8 cellular contexts compared by ENCODE assay signal in genomic region chr11:1308745-1309497, GRCh38. TPM values are rescaled to one million over a fixed set of nuclear protein-coding genes. Genes with fewer than 3 reads are reported as not detected.
A peak's percentile ranks its signal among the peaks of the same experiment; 100 is the strongest.
DNase-seq lines count a peak whose midpoint lies in the region; ATAC-seq lines count a peak whose summit lies in the region.

No MANE protein-coding gene starts in this region.

- peaks cover 0 to 9% (median 0%) of the 10 kb centered on the region in 7 donors for H3K9me3 Mint-ChIP-seq in CD4-positive, CD25-positive, alpha-beta regulatory T cell
- no peaks in the 10 kb centered on the region for H3K9me3 Mint-ChIP-seq in immature natural killer cell

- no peaks in the 10 kb centered on the region for H3K9me3 ChIP-seq in CD4-positive, CD25-positive, alpha-beta regulatory T cell (ENCODE audit: control insufficient read depth in 2 of 2, low read length in 2 of 2)

- peak overlapping the region; percentile 51 for H3K4me3 ChIP-seq in CD4-positive, CD25-positive, alpha-beta regulatory T cell (ENCODE audit: low read depth, low read length)

- peaks cover 35% of the 10 kb centered on the region for H3K4me1 ChIP-seq in CD4-positive, CD25-positive, alpha-beta regulatory T cell (ENCODE audit: control insufficient read depth, insufficient read depth, low read length, poor library complexity, severe bottlenecking)

- H3K27me3 Mint-ChIP-seq in CD4-positive, CD25-positive, alpha-beta regulatory T cell: peaks cover 4% of the 10 kb centered on the region
- peaks cover 17 to 19% (median 18%) of the 10 kb centered on the region in 3 donors for H3K27me3 Mint-ChIP-seq in immature natural killer cell (ENCODE audit: low read depth in 3 of 3)

- peaks cover 3% of the 10 kb centered on the region for H3K36me3 ChIP-seq in CD4-positive, CD25-positive, alpha-beta regulatory T cell (ENCODE audit: control insufficient read depth, insufficient read depth, low read length)

- H3K4me3 Mint-ChIP-seq in CD4-positive, CD25-positive, alpha-beta regulatory T cell: peak overlapping the region; percentile 77 to 90 (median 85)
- H3K4me3 Mint-ChIP-seq in immature natural killer cell: peak overlapping the region; percentile 66 to 85 (median 80)

- no peaks in the 10 kb centered on the region for H3K27me3 ChIP-seq in CD4-positive, CD25-positive, alpha-beta regulatory T cell (ENCODE audit: control insufficient read depth, insufficient read depth, low read length)

- H3K4me1 Mint-ChIP-seq in CD4-positive, CD25-positive, alpha-beta regulatory T cell: peaks cover 5 to 61% (median 32%) of the 10 kb centered on the region in 4 donors
- peaks cover 44 to 49% of the 10 kb centered on the region in 2 donors for H3K4me1 Mint-ChIP-seq in immature natural killer cell

- H3K36me3 Mint-ChIP-seq in CD4-positive, CD25-positive, alpha-beta regulatory T cell: peaks cover 9% of the 10 kb centered on the region
- H3K36me3 Mint-ChIP-seq in immature natural killer cell: no peaks in the 10 kb centered on the region

- DNase-seq in CD4-positive, CD25-positive, alpha-beta regulatory T cell: no peak
- peak; percentile 29 for DNase-seq in amniotic epithelial cell (ENCODE audit: low read depth)
- DNase-seq in immature natural killer cell: no peak
- DNase-seq in stromal cell of bone marrow (ENCODE audit: low read depth): peak; percentile 5
- DNase-seq in mucosa of gallbladder (ENCODE audit: low spot score): no peak
- DNase-seq in activated CD4-positive, alpha-beta T cell treated with anti-CD3 and anti-CD28 coated beads, Interleukin-2, amount 50 U/mL, for 1 hour: no peak

- H3K27ac Mint-ChIP-seq in CD4-positive, CD25-positive, alpha-beta regulatory T cell: peak overlapping the region in 2 of 3 donors; percentile 62 to 82
- peak overlapping the region; percentile 60 to 96 (median 91) for H3K27ac Mint-ChIP-seq in immature natural killer cell

- H3K27ac ChIP-seq in CD4-positive, CD25-positive, alpha-beta regulatory T cell (ENCODE audit: insufficient read depth, low read length, poor library complexity, severe bottlenecking): peak overlapping the region; percentile 68

- ATAC-seq in CD4-positive, CD25-positive, alpha-beta regulatory T cell (ENCODE audit: low read depth in 2 of 2): no peak
- ATAC-seq in GM19455 (IDR thresholded peaks at IDR 0.05; ENCODE audit: unreplicated experiment) (peak; percentile 37), HG03460 (IDR thresholded peaks at IDR 0.05; ENCODE audit: unreplicated experiment) (peak; percentile 45)

RNA-seq across cellular contexts. Expression of gene TOLLIP, which starts 0.5 kb away (rescaled TPM):
- 60.0 TPM for total RNA-seq in CD4-positive, CD25-positive, alpha-beta regulatory T cell
- polyA plus RNA-seq in CD4-positive, CD25-positive, alpha-beta regulatory T cell: 10 to 100 TPM; 25.3 to 40.7 (median 28.8) TPM
- polyA plus RNA-seq in immature natural killer cell: 10 to 100 TPM; 40.5 to 47.8 (median 42.2) TPM
- 139 TPM for total RNA-seq in mucosa of gallbladder

Comparison
In these comparisons a context has a peak if more than half of its experiments do, and no peak if none do; other contexts are left out.
1. ATAC-seq: peak in GM19455 (single experiment) and HG03460 (single experiment); none in CD4-positive, CD25-positive, alpha-beta regulatory T cell (0 of 2).
2. DNase-seq: peak in amniotic epithelial cell (single experiment) and stromal cell of bone marrow (single experiment); none in CD4-positive, CD25-positive, alpha-beta regulatory T cell (0 of 3), immature natural killer cell (0 of 3), mucosa of gallbladder (single experiment) and activated CD4-positive, alpha-beta T cell treated with anti-CD3 and anti-CD28 coated beads, Interleukin-2, amount 50 U/mL, for 1 hour (single experiment).